22 cellular contexts compared by ENCODE assay signal in genomic region chr20:43576108-43576507, GRCh38. TPM values are rescaled to one million over a fixed set of nuclear protein-coding genes. Genes with fewer than 3 reads are reported as not detected.
DNase-seq lines count a peak whose midpoint lies in the region; ATAC-seq and TF ChIP-seq lines count a peak whose summit lies in the region.
"Had no signal": no experiment of that assay in that cellular context is flagged by ENCODE, and none has a peak within 500 bp of the region (broad histone marks: within the 10 kb centered on the region; RNA-seq: fewer than 3 reads in every experiment).

No MANE protein-coding gene starts in this region.

- H3K27me3 ChIP-seq in endodermal cell (ENCODE audit: control insufficient read depth, insufficient read depth, low read length, poor library complexity, severe bottlenecking) (no peaks in the 10 kb centered on the region), testis (no peaks in the 10 kb centered on the region), colonic mucosa (no peaks in the 10 kb centered on the region)

- no peaks in the 10 kb centered on the region for H3K4me1 Mint-ChIP-seq in endodermal cell
- H3K4me1 Mint-ChIP-seq: CD4-positive, alpha-beta memory T cell had no signal

- H3K4me3 ChIP-seq in endodermal cell (ENCODE audit: low read length): no peak overlapping the region
- no peak overlapping the region for H3K4me3 ChIP-seq in testis
- no peak overlapping the region for H3K4me3 ChIP-seq in colonic mucosa

- H3K4me1 ChIP-seq in endodermal cell (ENCODE audit: control insufficient read depth, insufficient read depth, low read length): no peaks in the 10 kb centered on the region
- no peaks in the 10 kb centered on the region for H3K4me1 ChIP-seq in testis
- H3K4me1 ChIP-seq in colonic mucosa: no peaks in the 10 kb centered on the region
- H3K4me1 ChIP-seq: Caco-2 had no signal

- H3K9me3 ChIP-seq in endodermal cell (ENCODE audit: control insufficient read depth, low read length): no peaks in the 10 kb centered on the region
- H3K9me3 ChIP-seq in testis: no peaks in the 10 kb centered on the region
- H3K9me3 ChIP-seq in colonic mucosa: no peaks in the 10 kb centered on the region
- H3K9me3 ChIP-seq: Caco-2 had no signal

- TF ChIP-seq POLR2A in testis (IDR thresholded peaks at IDR 0.05): no peak

- intact Hi-C loops in left ventricle myocardium superior (cut with micrococcal nuclease) (no loop called here), testis (cut with DNase I; ENCODE audit: low total_unique reads) (no loop called here), colonic mucosa (cut with DNase I) (no loop called here)

- no peak overlapping the region for H3K27ac ChIP-seq in endodermal cell (ENCODE audit: low read depth, low read length)
- no peak overlapping the region for H3K27ac ChIP-seq in testis
- no peak overlapping the region for H3K27ac ChIP-seq in colonic mucosa

- peak; percentile 66 for ATAC-seq in left ventricle myocardium superior
- ATAC-seq: PC-3 had no signal

- in situ Hi-C loops in KBM-7 (cut with MboI; ENCODE audit: low pct_unique_long_range_greater_than_20kb, low sequenced_read_pairs): no loop called here

- H3K36me3 ChIP-seq in endodermal cell (ENCODE audit: control insufficient read depth, insufficient read depth, low read length) (no peaks in the 10 kb centered on the region), testis (ENCODE audit: low read depth, missing control alignments) (no peaks in the 10 kb centered on the region), colonic mucosa (no peaks in the 10 kb centered on the region)

- no peak for TF ChIP-seq CTCF in endodermal cell (conservative IDR thresholded peaks at IDR 0.05)
- no peak for TF ChIP-seq CTCF in testis (IDR thresholded peaks at IDR 0.05)
- no peak for TF ChIP-seq CTCF in colonic mucosa (IDR thresholded peaks at IDR 0.05)

- no peaks in the 10 kb centered on the region for H3K9me3 Mint-ChIP-seq in endodermal cell
- H3K9me3 Mint-ChIP-seq: CD4-positive, alpha-beta memory T cell had no signal

- no peak overlapping the region for H3K4me3 Mint-ChIP-seq in endodermal cell

- H3K27me3 Mint-ChIP-seq in endodermal cell (ENCODE audit: insufficient read depth): no peaks in the 10 kb centered on the region
- H3K27me3 Mint-ChIP-seq: CD4-positive, alpha-beta memory T cell had no signal

- H3K36me3 Mint-ChIP-seq in endodermal cell (ENCODE audit: low read depth): no peaks in the 10 kb centered on the region
- H3K36me3 Mint-ChIP-seq: CD4-positive, alpha-beta memory T cell had no signal

- peak overlapping the region; percentile 61 for H3K27ac Mint-ChIP-seq in endodermal cell

- DNase-seq in RPMI7951 (ENCODE audit: low read depth): peak; percentile 52
- DNase-seq in endodermal cell: no peak
- peak; percentile 68 for DNase-seq in left ventricle myocardium superior
- DNase-seq in testis: peak; percentile 34
- DNase-seq in colonic mucosa: no peak
- no peak for DNase-seq in NCI-H82 (lab: John Stamatoyannopoulos, UW)
- DNase-seq in KBM-7: no peak
- DNase-seq: C1 segment of cervical spinal cord; Caco-2; CD4-positive, alpha-beta memory T cell; DMS 273 treated with DMSO at 0.1 percent for 48 hours; DND-41; Karpas-422; NCI-H1092 treated with DMSO at 0.1 percent for 48 hours; NCI-H1436 treated with DMSO at 0.1 percent for 48 hours; NCI-H187 treated with DMSO at 0.1 percent for 48 hours; NCI-H2107; NCI-H524; NCI-H774; NK-92 treated with Interleukin-12 subunit alpha and Interleukin-12 subunit beta, amount 100 ng/mL, for 24 hours; PC-3; SHP77 treated with DMSO at 0.1 percent for 48 hours had no signal

- H3K9ac ChIP-seq in endodermal cell (ENCODE audit: extremely low read depth, low read length, poor library complexity, severe bottlenecking) (no peak overlapping the region), colonic mucosa (ENCODE audit: low read depth in 2 of 2, low read length in 2 of 2) (no peak overlapping the region)

- 82 to 87% methylated on average over 9 to 10 of the region's 10 CpGs for WGBS in endodermal cell (ENCODE audit: insufficient coverage in 1 of 2, insufficient read length in 1 of 2), 2 experiments
- 53 to 55% methylated on average over 10 of the region's 10 CpGs for WGBS in testis, 2 donors

RNA-seq across cellular contexts. Expression of gene IFT52, which starts 14.6 kb away (rescaled TPM):
- 71.4 and 77.5 TPM in 2 replicates for total RNA-seq in RPMI7951 (2014; rRNA removed; shearing (Covaris generic))
- total RNA-seq in endodermal cell (10 to 100 TPM; 41.4 to 58.3 TPM), left ventricle myocardium superior (5.2 TPM), testis (10 to 100 TPM; 57.1 to 67.3 TPM), colonic mucosa (10 to 100 TPM; 12.6 to 19.2 TPM)
- polyA plus RNA-seq in endodermal cell (2013, experiment 1 of 2): 80.8 TPM
- 83.5 TPM for polyA plus RNA-seq in endodermal cell (2013, experiment 2 of 2)
- polyA plus RNA-seq in testis (ENCODE audit: insufficient read depth, low read depth, low replicate concordance): 94.2 TPM

RNA-seq across cellular contexts. Expression of gene SGK2, which starts 17.3 kb away (rescaled TPM):
- total RNA-seq in RPMI7951 (2014; rRNA removed; shearing (Covaris generic)): not detected in 2 replicates
- total RNA-seq in endodermal cell: 1 to 10 TPM; 1.6 to 5.3 TPM
- 1.9 TPM for polyA plus RNA-seq in endodermal cell (2013, experiment 1 of 2)
- 2.3 TPM for polyA plus RNA-seq in endodermal cell (2013, experiment 2 of 2)
- 0.32 TPM for total RNA-seq in left ventricle myocardium superior
- 1 to 10 TPM; 6.2 to 8.5 TPM for total RNA-seq in testis
- polyA plus RNA-seq in testis (ENCODE audit: insufficient read depth, low read depth, low replicate concordance): 1.3 TPM
- 10 to 100 TPM; 80.2 to 82.3 TPM for total RNA-seq in colonic mucosa
- polyA plus RNA-seq: CD4-positive, alpha-beta memory T cell had no signal

Comparison
In these comparisons a context has a peak if more than half of its experiments do, and no peak if none do; other contexts are left out.
1. DNase-seq: peak in RPMI7951 (single experiment), left ventricle myocardium superior (single experiment) and testis (single experiment); none in endodermal cell (single experiment), colonic mucosa (single experiment), NCI-H82 (single experiment) and KBM-7 (single experiment).
2. RNA of gene SGK2, which starts 17.3 kb away (total RNA-seq): 80.2 to 82.3 TPM in colonic mucosa; 6.2 to 8.5 TPM in testis, 1.6 to 5.3 TPM in endodermal cell, 0.32 TPM in left ventricle myocardium superior (single experiment) and not detected in RPMI7951; every median in the first group is over 4 times any median in the second.